Comparison of ENCODE assay signal across 11 cellular contexts in genomic region chr15:78104119-78104479, GRCh38. TPM values are rescaled to one million over a fixed set of nuclear protein-coding genes. Genes with fewer than 3 reads are reported as not detected.
A peak's percentile ranks its signal among the peaks of the same experiment; 100 is the strongest.
DNase-seq lines count a peak whose midpoint lies in the region; ATAC-seq, FAIRE-seq and TF ChIP-seq lines count a peak whose summit lies in the region.
"Had no signal": no experiment of that assay in that cellular context is flagged by ENCODE, and none has a peak within 500 bp of the region (broad histone marks: within the 10 kb centered on the region; RNA-seq: fewer than 3 reads in every experiment).

No MANE protein-coding gene starts in this region.

- no peak overlapping the region for H2BK120ac ChIP-seq in neuronal stem cell (ENCODE audit: low read depth, low read length)

- no peaks in the 10 kb centered on the region for H3K9me3 Mint-ChIP-seq in activated CD8-positive, alpha-beta T cell treated with anti-CD3 and anti-CD28 coated beads for 36 hours

- H3K23ac ChIP-seq in neuronal stem cell (ENCODE audit: low read depth, low read length, poor library complexity) = no peak overlapping the region

- H3K4me3 ChIP-seq in neuronal stem cell (ENCODE audit: low read length in 2 of 2) = no peak overlapping the region

- no peak overlapping the region for H4K8ac ChIP-seq in neuronal stem cell (ENCODE audit: low read depth, low read length)

- POLR2A ChIA-PET in activated CD8-positive, alpha-beta T cell treated with anti-CD3 and anti-CD28 coated beads for 36 hours (lab: Charles Lee) = interaction anchor here (1.0 to 1.8 kb wide), 6 partner anchors 8 to 69 kb away, joined by 3 to 10 read pairs (median 4); partner anchors contain the start of gene TBC1D2B

- CTCF ChIA-PET in activated CD8-positive, alpha-beta T cell treated with anti-CD3 and anti-CD28 coated beads for 36 hours (lab: Charles Lee) = interaction anchor here (1.4 to 2.7 kb wide), 6 partner anchors 8 to 194 kb away, joined by 4 to 20 read pairs (median 7); no protein-coding TSS in a partner anchor

- no peaks in the 10 kb centered on the region for H3K27me3 ChIP-seq in neuronal stem cell (ENCODE audit: control insufficient read depth in 3 of 3, insufficient read depth in 3 of 3, low read depth in 1 of 3, low read length in 3 of 3)

- peak overlapping the region; percentile 87 for H3K27ac Mint-ChIP-seq in activated CD8-positive, alpha-beta T cell treated with anti-CD3 and anti-CD28 coated beads for 36 hours

- H2AFZ ChIP-seq in neuronal stem cell (ENCODE audit: low read length) = no peak overlapping the region

- no peak for TF ChIP-seq CTCF in activated CD8-positive, alpha-beta T cell treated with anti-CD3 and anti-CD28 coated beads for 36 hours (IDR thresholded peaks at IDR 0.05)

- H3K79me1 ChIP-seq in neuronal stem cell (ENCODE audit: low read depth, low read length) = peaks cover 3% of the 10 kb centered on the region

- H3K14ac ChIP-seq in neuronal stem cell (ENCODE audit: low read length) = no peak overlapping the region

- ATAC-seq in GM19025 (IDR thresholded peaks at IDR 0.05; ENCODE audit: low read depth, unreplicated experiment) (peak; percentile 16), HG02642 (IDR thresholded peaks at IDR 0.05; ENCODE audit: poor library complexity, unreplicated experiment) (peak; percentile 19)
- ATAC-seq in activated CD8-positive, alpha-beta T cell treated with anti-CD3 and anti-CD28 coated beads for 36 hours = peak; percentile 27

- H3K9ac ChIP-seq in neuronal stem cell (ENCODE audit: low read depth, low read length, poor library complexity) = peak overlapping the region; percentile 50

- no peak overlapping the region for H2AK5ac ChIP-seq in neuronal stem cell (ENCODE audit: low read depth, low read length)

- no peak overlapping the region for H3K4ac ChIP-seq in neuronal stem cell (ENCODE audit: low read length)

- no peak overlapping the region for H3K18ac ChIP-seq in neuronal stem cell (ENCODE audit: low read length)

- H2BK12ac ChIP-seq in neuronal stem cell (ENCODE audit: low read length) = no peak overlapping the region

- H3K36me3 Mint-ChIP-seq in activated CD8-positive, alpha-beta T cell treated with anti-CD3 and anti-CD28 coated beads for 36 hours (ENCODE audit: low read depth) = no peaks in the 10 kb centered on the region

- H2BK15ac ChIP-seq in neuronal stem cell (ENCODE audit: low read length) = no peak overlapping the region

- no CpG with 5 or more reads among the region's 4 CpGs for WGBS in neuronal stem cell (ENCODE audit: extremely low coverage in 2 of 2, insufficient read length in 2 of 2, insufficient replicate concordance in 1 of 2), 2 donors

- H3K9me3 ChIP-seq in neuronal stem cell (replicated peaks in 1 of 2; ENCODE audit: control insufficient read depth in 2 of 2, insufficient read depth in 1 of 2, low read depth in 1 of 2, low read length in 2 of 2) = no peaks in the 10 kb centered on the region

- no peak overlapping the region for H3K27ac ChIP-seq in neuronal stem cell (replicated peaks; ENCODE audit: low read length)

- H3K4me3 Mint-ChIP-seq in activated CD8-positive, alpha-beta T cell treated with anti-CD3 and anti-CD28 coated beads for 36 hours = peak overlapping the region; percentile 40

- peaks cover 0 to 3% of the 10 kb centered on the region in 2 donors for H3K4me1 ChIP-seq in neuronal stem cell (ENCODE audit: control insufficient read depth in 2 of 2, insufficient read depth in 1 of 2, low read depth in 1 of 2, low read length in 2 of 2)

- FAIRE-seq in HTR-8/SVneo (lab: Jason Lieb, UNC) = no peak

- DNase-seq in activated CD8-positive, alpha-beta T cell treated with anti-CD3 and anti-CD28 coated beads for 36 hours = no peak
- DNase-seq in neuronal stem cell (ENCODE audit: low spot score) = no peak
- DNase-seq in HCEC 1CT = no peak
- DNase-seq in NCI-H2227 treated with DMSO at 0.1 percent for 48 hours (lab: John Stamatoyannopoulos, UW) = no peak
- no peak for DNase-seq in HTR-8/SVneo (ENCODE audit: insufficient read length, low spot score)
- DNase-seq: NCI-H1092, NCI-H526, SIG-M5 had no signal

- H2BK5ac ChIP-seq in neuronal stem cell (ENCODE audit: low read length) = no peak overlapping the region

- no peaks in the 10 kb centered on the region for H3K27me3 Mint-ChIP-seq in activated CD8-positive, alpha-beta T cell treated with anti-CD3 and anti-CD28 coated beads for 36 hours

- peaks cover 49% of the 10 kb centered on the region for H3K4me1 Mint-ChIP-seq in activated CD8-positive, alpha-beta T cell treated with anti-CD3 and anti-CD28 coated beads for 36 hours (ENCODE audit: low read depth)

- intact Hi-C loops in activated CD8-positive, alpha-beta T cell treated with anti-CD3 and anti-CD28 coated beads for 36 hours (cut with micrococcal nuclease) = no loop called here

- peaks cover 0 to 4% of the 10 kb centered on the region in 2 donors for H3K36me3 ChIP-seq in neuronal stem cell (replicated peaks in 1 of 2; ENCODE audit: control insufficient read depth in 2 of 2, insufficient read depth in 2 of 2, low read length in 2 of 2)

- H3K4me2 ChIP-seq in neuronal stem cell (ENCODE audit: insufficient read depth, low read length, poor library complexity, severe bottlenecking) = no peak overlapping the region

- H4K91ac ChIP-seq in neuronal stem cell (ENCODE audit: low read depth, low read length, poor library complexity) = no peak overlapping the region

RNA-seq across cellular contexts. Expression of gene SH2D7, which starts 11.7 kb away (rescaled TPM):
- not detected for total RNA-seq in activated CD8-positive, alpha-beta T cell treated with anti-CD3 and anti-CD28 coated beads for 36 hours
- polyA plus RNA-seq in neuronal stem cell (2013, experiment 1 of 2) = not detected
- polyA plus RNA-seq in neuronal stem cell (2013, experiment 2 of 2) = not detected
- total RNA-seq: mononuclear cell had no signal

RNA-seq across cellular contexts. Expression of gene TBC1D2B, which starts 26.6 kb away (rescaled TPM):
- total RNA-seq in activated CD8-positive, alpha-beta T cell treated with anti-CD3 and anti-CD28 coated beads for 36 hours = 10 to 100 TPM; 62.9 to 65.7 TPM
- polyA plus RNA-seq in neuronal stem cell (2013, experiment 1 of 2) = 8.2 TPM
- polyA plus RNA-seq in neuronal stem cell (2013, experiment 2 of 2) = 8.4 TPM

RNA-seq across cellular contexts. Expression of gene CIB2, which starts 27.1 kb away (rescaled TPM):
- total RNA-seq in activated CD8-positive, alpha-beta T cell treated with anti-CD3 and anti-CD28 coated beads for 36 hours = 1 to 10 TPM; 1.6 TPM
- 47.7 TPM for polyA plus RNA-seq in neuronal stem cell (2013, experiment 1 of 2)
- 46.0 TPM for polyA plus RNA-seq in neuronal stem cell (2013, experiment 2 of 2)

RNA-seq across cellular contexts. Expression of gene IDH3A, which starts 45.1 kb away (rescaled TPM):
- total RNA-seq in activated CD8-positive, alpha-beta T cell treated with anti-CD3 and anti-CD28 coated beads for 36 hours = 100 to 1,000 TPM; 106 to 110 TPM
- polyA plus RNA-seq in neuronal stem cell (2013, experiment 1 of 2) = 8.8 TPM
- 7.7 TPM for polyA plus RNA-seq in neuronal stem cell (2013, experiment 2 of 2)
